In genomic region chrX:375181-376036, GRCh38 we compare ENCODE assay signal across 15 cellular contexts. TPM values are rescaled to one million over a fixed set of nuclear protein-coding genes. Genes with fewer than 3 reads are reported as not detected.
DNase-seq lines count a peak whose midpoint lies in the region; ATAC-seq, FAIRE-seq and TF ChIP-seq lines count a peak whose summit lies in the region.
"Had no signal": no experiment of that assay in that cellular context is flagged by ENCODE, and none has a peak within 500 bp of the region (broad histone marks: within the 10 kb centered on the region; RNA-seq: fewer than 3 reads in every experiment).

No MANE protein-coding gene starts in this region.

- peaks cover 13% of the 10 kb centered on the region; the same call in 1 of the 2 replicates for H3K23me2 ChIP-seq in H1 (ENCODE audit: low read depth, low read length)

- H3K4me1 Mint-ChIP-seq in T-helper 1 cell treated with Interleukin-12 subunit alpha and Interleukin-12 subunit beta and Interleukin-4 antibody, amounts not matched to agents 30 μg/mL and 1 μg/mL, for 36 hours (ENCODE audit: low read depth), result peaks cover 21% of the 10 kb centered on the region
- H3K4me1 Mint-ChIP-seq in neural progenitor cell, result peaks cover 29% of the 10 kb centered on the region

- FAIRE-seq in H1 (lab: Jason Lieb, UNC), result no peak

- intact Hi-C loops in breast epithelium (cut with DNase I; ENCODE audit: low total_unique reads), result no loop called here

- TF ChIP-seq CTCF in OCI-LY1 (IDR thresholded peaks at IDR 0.05; ENCODE audit: low read length) (no peak), H1 (IDR thresholded peaks at IDR 0.05; ENCODE audit: control extremely low read depth in 1 of 3, insufficient read depth in 1 of 3, low read depth in 1 of 3, low read length in 3 of 3) (no peak), neural progenitor cell (IDR thresholded peaks at IDR 0.05) (no peak), breast epithelium (IDR thresholded peaks at IDR 0.05) (no peak)

- H3K4me1 ChIP-seq in OCI-LY1 (ENCODE audit: insufficient read depth, low read length, severe bottlenecking), result peaks cover 52% of the 10 kb centered on the region
- peaks cover 0 to 23% (median 8%) of the 10 kb centered on the region in 4 experiments; a peak in 6 of 7 replicates for H3K4me1 ChIP-seq in H1 (replicated peaks in 1 of 4; ENCODE audit: control insufficient read depth in 3 of 4, insufficient read depth in 4 of 4, low read length in 3 of 4)
- peaks cover 19% of the 10 kb centered on the region for H3K4me1 ChIP-seq in neural progenitor cell
- peaks cover 0 to 4% of the 10 kb centered on the region in 2 donors for H3K4me1 ChIP-seq in breast epithelium

- DNase-seq in T-helper 1 cell (no peak), H1 (ENCODE audit: low read depth in 1 of 2, low spot score in 2 of 2) (no peak), neural progenitor cell (ENCODE audit: low spot score) (no peak), breast epithelium (ENCODE audit: low spot score in 2 of 2) (no peak), NCI-H524 treated with DMSO at 0.1 percent for 48 hours (lab: John Stamatoyannopoulos, UW) (no peak)
- DNase-seq: 8988T, heart left ventricle, NCI-H510A treated with DMSO at 0.1 percent for 48 hours, ovary, Peyer's patch, T1000, transverse colon had no signal

- TF ChIP-seq POLR2A in H1 (IDR thresholded peaks at IDR 0.05; ENCODE audit: control extremely low read depth in 1 of 2, low read depth in 2 of 2, low read length in 2 of 2), result no peak
- TF ChIP-seq POLR2A in breast epithelium (IDR thresholded peaks at IDR 0.05), result no peak

- H3K9me3 Mint-ChIP-seq in T-helper 1 cell treated with Interleukin-12 subunit alpha and Interleukin-12 subunit beta and Interleukin-4 antibody, amounts not matched to agents 30 μg/mL and 1 μg/mL, for 36 hours, result no peaks in the 10 kb centered on the region
- H3K9me3 Mint-ChIP-seq in neural progenitor cell, result no peaks in the 10 kb centered on the region

- no peak overlapping the region for H2BK20ac ChIP-seq in H1 (ENCODE audit: low read length)

- H4K5ac ChIP-seq in H1 (ENCODE audit: insufficient read length, low read depth, low read length), result no peak overlapping the region

- TF ChIP-seq EP300 in H1 (IDR thresholded peaks at IDR 0.05; ENCODE audit: borderline replicate concordance in 1 of 2, low read depth in 2 of 2, low read length in 2 of 2), result no peak

- H3K36me3 ChIP-seq in OCI-LY1 (ENCODE audit: insufficient read depth, low read length) (no peaks in the 10 kb centered on the region), H1 (ENCODE audit: control insufficient read depth in 2 of 4, insufficient read depth in 4 of 4, low read length in 3 of 4) (no peaks in the 10 kb centered on the region), neural progenitor cell (no peaks in the 10 kb centered on the region), breast epithelium (no peaks in the 10 kb centered on the region)
- H3K36me3 ChIP-seq: heart left ventricle, ovary, Peyer's patch, transverse colon had no signal

- H3K23ac ChIP-seq in H1 (ENCODE audit: insufficient read length), result no peak overlapping the region

- H3K4me3 ChIP-seq in OCI-LY1 (ENCODE audit: low read depth, low read length, poor library complexity, severe bottlenecking) (peak overlapping the region; percentile 83), H1 (ENCODE audit: extremely low read depth in 1 of 4, insufficient read depth in 2 of 4, low read depth in 3 of 4, low read length in 4 of 4) (peak overlapping the region in 1 of 4 experiments; percentile 64; a peak in 1 of 8 replicates), neural progenitor cell (peak overlapping the region; percentile 73), breast epithelium (no peak overlapping the region)
- H3K4me3 ChIP-seq: ovary, Peyer's patch, transverse colon had no signal

- CTCF ChIA-PET in H1 (lab: Charles Lee; ENCODE audit: partially characterized antibody), result no interaction called here

- no peaks in the 10 kb centered on the region for H3K9me2 ChIP-seq in OCI-LY1 (ENCODE audit: low read depth, low read length)

- H3K27ac ChIP-seq in OCI-LY1 (ENCODE audit: low read depth, low read length, poor library complexity, severe bottlenecking) (no peak overlapping the region), H1 (ENCODE audit: low read depth, low read length) (no peak overlapping the region), neural progenitor cell (no peak overlapping the region), breast epithelium (no peak overlapping the region)
- H3K27ac ChIP-seq: heart left ventricle, ovary, Peyer's patch, transverse colon had no signal

- H3K9me3 ChIP-seq in OCI-LY1 (ENCODE audit: low read length) (no peaks in the 10 kb centered on the region), H1 (ENCODE audit: insufficient read depth in 2 of 2, low read depth in 1 of 2, low read length in 1 of 2) (no peaks in the 10 kb centered on the region), neural progenitor cell (ENCODE audit: low read depth) (no peaks in the 10 kb centered on the region), breast epithelium (no peaks in the 10 kb centered on the region)
- H3K9me3 ChIP-seq: heart left ventricle, ovary, Peyer's patch, transverse colon had no signal

- no peak overlapping the region for H3K27ac Mint-ChIP-seq in T-helper 1 cell treated with Interleukin-12 subunit alpha and Interleukin-12 subunit beta and Interleukin-4 antibody, amounts not matched to agents 30 μg/mL and 1 μg/mL, for 36 hours
- no peak overlapping the region for H3K27ac Mint-ChIP-seq in neural progenitor cell

- no peak overlapping the region for H2AK5ac ChIP-seq in H1 (ENCODE audit: low read depth, low read length)

- H4K20me1 ChIP-seq in OCI-LY1 (ENCODE audit: insufficient read depth, low read length), result no peaks in the 10 kb centered on the region
- H4K20me1 ChIP-seq in H1 (replicated peaks in 1 of 2; ENCODE audit: control insufficient read depth in 1 of 2, insufficient read depth in 2 of 2, low read length in 2 of 2), result peaks cover 25 to 33% of the 10 kb centered on the region in 2 experiments
- peaks cover 76% of the 10 kb centered on the region for H4K20me1 ChIP-seq in neural progenitor cell (ENCODE audit: low read depth)

- H3K9ac ChIP-seq in OCI-LY1 (ENCODE audit: low read length) (no peak overlapping the region), H1 (replicated peaks in 1 of 4; ENCODE audit: extremely low read depth in 1 of 4, low read depth in 3 of 4, low read length in 3 of 4) (no peak overlapping the region; a peak in 2 of 7 replicates), neural progenitor cell (no peak overlapping the region)

- no peak overlapping the region for H3K56ac ChIP-seq in H1 (replicated peaks; ENCODE audit: insufficient read length, low read depth, low read length)

- no peak overlapping the region for H4K8ac ChIP-seq in H1 (ENCODE audit: extremely low read depth, insufficient read depth, low read length)

- 0 out of 2 replicates have a peak, but pooled peaks cover 3% of the 10 kb centered on the region for H3F3A ChIP-seq in OCI-LY1 (ENCODE audit: insufficient read depth, low read length)
- H3F3A ChIP-seq in neural progenitor cell (ENCODE audit: low read depth), result peaks cover 21% of the 10 kb centered on the region

- peaks cover 3% of the 10 kb centered on the region for H3K36me3 Mint-ChIP-seq in T-helper 1 cell treated with Interleukin-12 subunit alpha and Interleukin-12 subunit beta and Interleukin-4 antibody, amounts not matched to agents 30 μg/mL and 1 μg/mL, for 36 hours (ENCODE audit: low read depth)
- H3K36me3 Mint-ChIP-seq in neural progenitor cell, result peaks cover 7% of the 10 kb centered on the region

- H3K4ac ChIP-seq in H1 (replicated peaks; ENCODE audit: insufficient read length, low read depth, low read length), result no peak overlapping the region

- 0 out of 2 replicates have a peak overlapping the region, but pooled peaks have one; percentile 7 for H2BK12ac ChIP-seq in H1 (ENCODE audit: low read depth, low read length)

- H3K18ac ChIP-seq in H1 (ENCODE audit: extremely low read depth, low read length), result no peak overlapping the region

- no peak overlapping the region for H2BK5ac ChIP-seq in H1 (ENCODE audit: low read depth, low read length)

- H4K91ac ChIP-seq in H1 (replicated peaks; ENCODE audit: insufficient read length, low read length), result no peak overlapping the region

- H3K4me2 ChIP-seq in OCI-LY1 (ENCODE audit: low read length), result no peak overlapping the region
- H3K4me2 ChIP-seq in H1 (ENCODE audit: insufficient read depth in 1 of 2, low read depth in 2 of 2, low read length in 2 of 2), result peak overlapping the region; percentile 72 to 92; a peak in 3 of 4 replicates
- H3K4me2 ChIP-seq in neural progenitor cell, result peak overlapping the region; percentile 91

- H2BK15ac ChIP-seq in H1 (ENCODE audit: low read length), result no peak overlapping the region

- H2AFZ ChIP-seq in OCI-LY1 (ENCODE audit: low read length) (no peak overlapping the region), H1 (ENCODE audit: low read length) (no peak overlapping the region), neural progenitor cell (replicated peaks) (no peak overlapping the region)

- H3K14ac ChIP-seq in H1 (ENCODE audit: insufficient read length), result no peak overlapping the region

- ATAC-seq in HG03460 (IDR thresholded peaks at IDR 0.05; ENCODE audit: unreplicated experiment), result no peak
- ATAC-seq: heart left ventricle had no signal

- H3K79me2 ChIP-seq in OCI-LY1 (ENCODE audit: insufficient read depth, low read length), result no peaks in the 10 kb centered on the region
- peaks cover 10 to 64% of the 10 kb centered on the region in 2 experiments for H3K79me2 ChIP-seq in H1 (ENCODE audit: control insufficient read depth in 1 of 2, insufficient read depth in 2 of 2, low read length in 2 of 2)
- H3K79me2 ChIP-seq in neural progenitor cell (ENCODE audit: low read depth), result peaks cover 70% of the 10 kb centered on the region

- POLR2A ChIA-PET in H1 (lab: Charles Lee; ENCODE audit: partially characterized antibody), result no interaction called here

- H3K27me3 Mint-ChIP-seq in T-helper 1 cell treated with Interleukin-12 subunit alpha and Interleukin-12 subunit beta and Interleukin-4 antibody, amounts not matched to agents 30 μg/mL and 1 μg/mL, for 36 hours (ENCODE audit: low read depth), result peaks cover 41% of the 10 kb centered on the region
- H3K27me3 Mint-ChIP-seq in neural progenitor cell (ENCODE audit: insufficient read depth, low read depth), result peaks cover 28% of the 10 kb centered on the region

- H2BK120ac ChIP-seq in H1 (replicated peaks; ENCODE audit: low read depth, low read length), result no peak overlapping the region

- peak overlapping the region; percentile 30 for H3K4me3 Mint-ChIP-seq in T-helper 1 cell treated with Interleukin-12 subunit alpha and Interleukin-12 subunit beta and Interleukin-4 antibody, amounts not matched to agents 30 μg/mL and 1 μg/mL, for 36 hours
- H3K4me3 Mint-ChIP-seq in neural progenitor cell, result peak overlapping the region; percentile 86

- no peak for TF ChIP-seq RAD21 in H1 (IDR thresholded peaks at IDR 0.05 in 1 of 2, conservative IDR thresholded peaks at IDR 0.05 in 1 of 2; ENCODE audit: low read depth in 2 of 2, low read length in 2 of 2)

- H3K79me1 ChIP-seq in H1 (ENCODE audit: low read depth, low read length), result peaks cover 28% of the 10 kb centered on the region

- WGBS in H1 (ENCODE audit: extremely low coverage in 1 of 2, insufficient coverage in 1 of 2, insufficient read length in 1 of 2, insufficient replicate concordance in 2 of 2, low coverage in 1 of 2, low lambda C conversion rate in 2 of 2, missing lambda C conversion rate in 1 of 2), 2 experiments, result 90% methylated on average over 38 of the region's 38 CpGs; no CpG with 5 or more reads in 1 of the 2 experiments

- peaks cover 5% of the 10 kb centered on the region; the same call in 1 of the 2 replicates for H3K27me3 ChIP-seq in OCI-LY1 (ENCODE audit: insufficient read depth, low read length)
- H3K27me3 ChIP-seq in H1 (replicated peaks in 1 of 4; ENCODE audit: control insufficient read depth in 3 of 4, extremely low read depth in 1 of 4, insufficient read depth in 3 of 4, low read length in 3 of 4), result peaks cover 0 to 22% (median 10%) of the 10 kb centered on the region in 4 experiments; a peak in 5 of 7 replicates
- H3K27me3 ChIP-seq in neural progenitor cell, result peaks cover 49% of the 10 kb centered on the region
- peaks cover 0 to 35% of the 10 kb centered on the region in 2 donors for H3K27me3 ChIP-seq in breast epithelium
- H3K27me3 ChIP-seq: ovary had no signal

RNA-seq across cellular contexts. Expression of gene PPP2R3B, which starts 11.3 kb away (rescaled TPM):
- 84.3 and 86.7 TPM in 2 replicates for total RNA-seq in H1 (2021; fragmentation: NEBNext Ultra II Directional; extraction: Animal tissue kit (Norgen Biotek cat#: 25700))
- polyA plus RNA-seq in H1 (2011; rRNA removed), result 47.6 and 80.1 TPM in 2 replicates
- polyA plus RNA-seq in H1 (2011; cell fraction: cytosol; rRNA removed), result 74.0 TPM
- polyA plus RNA-seq in H1 (2011; cell fraction: nucleus; rRNA removed), result 265 TPM
- 46.6 to 79.9 TPM (median 73.3 TPM) in 4 replicates for polyA plus RNA-seq in H1 (2012, experiment 1 of 2)
- 48.0 TPM for polyA plus RNA-seq in H1 (2012, experiment 2 of 2)
- 41.6 TPM for polyA plus RNA-seq in H1 (2013, experiment 1 of 2)
- polyA plus RNA-seq in H1 (2013, experiment 2 of 2), result 37.4 TPM
- polyA minus RNA-seq in H1 (2011; rRNA and poly(A)+ RNA removed), result 39.1 and 49.9 TPM in 2 replicates
- polyA minus RNA-seq in H1 (2011; cell fraction: cytosol; rRNA and poly(A)+ RNA removed), result 56.4 TPM
- 122 TPM for polyA minus RNA-seq in H1 (2011; cell fraction: nucleus; rRNA and poly(A)+ RNA removed)
- 30.3 and 81.8 TPM in 2 replicates for total RNA-seq in neural progenitor cell (ENCODE audit: low replicate concordance)
- total RNA-seq in breast epithelium, result 10 to 100 TPM; 10.4 to 23.3 (median 23.1) TPM

RNA-seq across cellular contexts. Expression of gene GTPBP6, which starts 56.8 kb away (rescaled TPM):
- 55.4 and 57.1 TPM in 2 replicates for total RNA-seq in H1 (2021; fragmentation: NEBNext Ultra II Directional; extraction: Animal tissue kit (Norgen Biotek cat#: 25700))
- polyA plus RNA-seq in H1 (2011; rRNA removed), result 33.9 and 59.0 TPM in 2 replicates
- 56.3 TPM for polyA plus RNA-seq in H1 (2011; cell fraction: cytosol; rRNA removed)
- 61.5 TPM for polyA plus RNA-seq in H1 (2011; cell fraction: nucleus; rRNA removed)
- 26.6 to 55.2 TPM (median 54.8 TPM) in 4 replicates for polyA plus RNA-seq in H1 (2012, experiment 1 of 2)
- polyA plus RNA-seq in H1 (2012, experiment 2 of 2), result 40.7 TPM
- polyA plus RNA-seq in H1 (2013, experiment 1 of 2), result 35.4 TPM
- polyA plus RNA-seq in H1 (2013, experiment 2 of 2), result 32.3 TPM
- polyA minus RNA-seq in H1 (2011; rRNA and poly(A)+ RNA removed), result 17.9 and 18.5 TPM in 2 replicates
- polyA minus RNA-seq in H1 (2011; cell fraction: cytosol; rRNA and poly(A)+ RNA removed), result 23.8 TPM
- 18.8 TPM for polyA minus RNA-seq in H1 (2011; cell fraction: nucleus; rRNA and poly(A)+ RNA removed)
- 16.6 and 52.6 TPM in 2 replicates for total RNA-seq in neural progenitor cell (ENCODE audit: low replicate concordance)
- total RNA-seq in breast epithelium, result 10 to 100 TPM; 25.5 to 45.9 (median 27.2) TPM

Comparison
In these comparisons a context has a peak if more than half of its experiments do, and no peak if none do; other contexts are left out.
1. H3K4me3 ChIP-seq: peak in OCI-LY1 (single experiment) and neural progenitor cell (single experiment); none in breast epithelium (0 of 3).